In the genomic region with DNA sequence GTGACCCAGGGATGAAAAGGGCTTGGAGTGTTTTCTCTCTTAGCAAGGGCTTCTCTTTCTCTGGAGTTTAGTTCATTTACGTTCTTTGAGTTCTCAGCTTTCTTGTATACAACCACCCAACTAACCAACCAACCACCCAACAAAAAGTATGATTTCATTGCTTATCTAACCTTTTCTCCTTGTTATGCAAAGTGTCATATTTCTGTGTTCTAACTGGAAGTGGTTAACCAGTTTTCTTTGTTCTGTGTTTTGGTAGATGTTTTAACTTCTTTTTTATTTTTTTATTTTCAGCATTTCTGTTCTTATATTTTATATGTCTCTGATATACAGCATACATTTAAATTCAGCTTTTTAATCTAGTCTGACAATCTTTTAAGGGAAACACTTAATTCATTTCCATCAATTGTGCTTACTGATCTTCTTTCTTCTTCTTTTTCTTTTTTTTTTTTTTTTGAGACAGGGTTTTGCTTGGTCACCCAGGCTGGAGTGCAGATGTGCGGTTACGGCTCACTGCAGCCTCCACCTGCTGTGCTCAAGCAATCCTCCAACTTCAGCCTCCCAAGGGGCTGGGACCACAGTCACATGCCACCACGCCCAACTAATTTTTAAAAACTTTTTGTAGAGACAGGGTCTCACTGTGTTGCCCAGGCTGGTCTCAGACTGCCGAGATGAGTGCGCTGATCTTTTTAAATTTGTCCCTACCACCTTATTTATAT, we compare ENCODE assay signal across 16 cellular contexts. TPM values are rescaled to one million over a fixed set of nuclear protein-coding genes. Genes with fewer than 3 reads are reported as not detected.
DNase-seq lines count a peak whose midpoint lies in the region; ATAC-seq, FAIRE-seq and TF ChIP-seq lines count a peak whose summit lies in the region.
"Had no signal": no experiment of that assay in that cellular context is flagged by ENCODE, and none has a peak within 500 bp of the region (broad histone marks: within the 10 kb centered on the region; RNA-seq: fewer than 3 reads in every experiment).

No MANE protein-coding gene starts in this region.

- H3K9ac ChIP-seq in astrocyte (ENCODE audit: low read length), result no peak overlapping the region
- H3K9ac ChIP-seq in PC-3 (ENCODE audit: low read length), result no peak overlapping the region
- no peak overlapping the region for H3K9ac ChIP-seq in mesendoderm (ENCODE audit: low read length)

- peaks cover 3% of the 10 kb centered on the region for H3K79me1 ChIP-seq in mesendoderm (ENCODE audit: low read length)

- H3K36me3 Mint-ChIP-seq in T-helper 1 cell treated with Interleukin-12 subunit alpha and Interleukin-12 subunit beta and Interleukin-4 antibody, amounts not matched to agents 30 μg/mL and 1 μg/mL, for 36 hours (ENCODE audit: low read depth), result peaks cover 14% of the 10 kb centered on the region
- peaks cover 5% of the 10 kb centered on the region for H3K36me3 Mint-ChIP-seq in astrocyte (ENCODE audit: low read depth, unreplicated experiment)
- H3K36me3 Mint-ChIP-seq in naive thymus-derived CD8-positive, alpha-beta T cell, result peaks cover 3 to 17% (median 8%) of the 10 kb centered on the region in 3 donors

- no peak overlapping the region for H4K5ac ChIP-seq in mesendoderm (ENCODE audit: low read length)

- WGBS in mesendoderm (ENCODE audit: extremely low coverage, insufficient coverage, low lambda C conversion rate), result no CpG with 5 or more reads among the region's 6 CpGs

- H3K79me2 ChIP-seq in astrocyte (ENCODE audit: insufficient read depth, low read length), result peaks cover 93% of the 10 kb centered on the region
- peaks cover 60% of the 10 kb centered on the region for H3K79me2 ChIP-seq in PC-3 (ENCODE audit: low read length)
- peaks cover 18% of the 10 kb centered on the region for H3K79me2 ChIP-seq in mesendoderm (ENCODE audit: control insufficient read depth, insufficient read depth, low read length)

- no peaks in the 10 kb centered on the region for H3F3A ChIP-seq in PC-3 (ENCODE audit: low read length, unreplicated experiment)

- H2BK15ac ChIP-seq in mesendoderm (replicated peaks; ENCODE audit: low read depth), result no peak overlapping the region

- H3K4me2 ChIP-seq in astrocyte (ENCODE audit: low read length) (no peak overlapping the region), PC-3 (ENCODE audit: low read length) (no peak overlapping the region), mesendoderm (ENCODE audit: low read length) (no peak overlapping the region)

- H3K4ac ChIP-seq in mesendoderm (ENCODE audit: low read depth, low read length), result no peak overlapping the region

- peaks cover 67% of the 10 kb centered on the region for H4K20me1 ChIP-seq in astrocyte (ENCODE audit: insufficient read depth, low read length)
- no peaks in the 10 kb centered on the region for H4K20me1 ChIP-seq in PC-3 (ENCODE audit: low read length)

- H3K36me3 ChIP-seq in astrocyte (ENCODE audit: insufficient read depth, low read length) (no peaks in the 10 kb centered on the region), PC-3 (ENCODE audit: low read depth, low read length) (peaks cover 15% of the 10 kb centered on the region), mesendoderm (ENCODE audit: control insufficient read depth, insufficient read depth, low read length) (no peaks in the 10 kb centered on the region)
- H3K36me3 ChIP-seq: ascending aorta had no signal

- TF ChIP-seq CTCF in astrocyte (IDR thresholded peaks at IDR 0.05; ENCODE audit: insufficient read depth, low read depth, low read length), result no peak
- TF ChIP-seq CTCF in PC-3 (conservative IDR thresholded peaks at IDR 0.05; ENCODE audit: low read depth, low read length), result no peak

- no peaks in the 10 kb centered on the region for H3K27me3 ChIP-seq in astrocyte (ENCODE audit: insufficient read depth, low read length)
- H3K27me3 ChIP-seq in PC-3 (ENCODE audit: low read length), result no peaks in the 10 kb centered on the region
- H3K27me3 ChIP-seq in mesendoderm (ENCODE audit: insufficient read depth, low read length, poor library complexity), result no peaks in the 10 kb centered on the region
- H3K27me3 ChIP-seq: ascending aorta had no signal

- peaks cover 27% of the 10 kb centered on the region for H3K4me1 Mint-ChIP-seq in T-helper 1 cell treated with Interleukin-12 subunit alpha and Interleukin-12 subunit beta and Interleukin-4 antibody, amounts not matched to agents 30 μg/mL and 1 μg/mL, for 36 hours (ENCODE audit: low read depth)
- peaks cover 2% of the 10 kb centered on the region for H3K4me1 Mint-ChIP-seq in astrocyte (ENCODE audit: low read depth, unreplicated experiment)
- H3K4me1 Mint-ChIP-seq in naive thymus-derived CD8-positive, alpha-beta T cell, result peaks cover 21 to 59% (median 53%) of the 10 kb centered on the region in 4 donors

- no peak overlapping the region for H4K8ac ChIP-seq in mesendoderm (ENCODE audit: low read depth, low read length)

- BruUV-seq in PC-3 (replicated peaks; lab: Mats Ljungman, UMichigan), result no TSS peak

- peak overlapping the region; percentile 63 for H3K27ac Mint-ChIP-seq in T-helper 1 cell treated with Interleukin-12 subunit alpha and Interleukin-12 subunit beta and Interleukin-4 antibody, amounts not matched to agents 30 μg/mL and 1 μg/mL, for 36 hours
- no peak overlapping the region for H3K27ac Mint-ChIP-seq in astrocyte (ENCODE audit: unreplicated experiment)
- H3K27ac Mint-ChIP-seq in naive thymus-derived CD8-positive, alpha-beta T cell, result peak overlapping the region; percentile 19 to 91 (median 75)
- H3K27ac Mint-ChIP-seq: activated CD4-positive, alpha-beta T cell treated with anti-CD3 and anti-CD28 coated beads for 36 hours had no signal

- H3K4me3 ChIP-seq in astrocyte (ENCODE audit: insufficient read depth, low read depth, low read length), result no peak overlapping the region
- H3K4me3 ChIP-seq in PC-3 (ENCODE audit: low read length), result no peak overlapping the region
- no peak overlapping the region for H3K4me3 ChIP-seq in mesendoderm (ENCODE audit: low read length)
- H3K4me3 ChIP-seq: ascending aorta had no signal

- intact Hi-C loops in PC-3 (cut with micrococcal nuclease), result no loop called here

- POLR2A ChIA-PET in naive thymus-derived CD8-positive, alpha-beta T cell (lab: Charles Lee), result no interaction called here
- POLR2A ChIA-PET in PC-3 (lab: Charles Lee; ENCODE audit: unreplicated experiment), result no interaction called here

- H3K9me2 ChIP-seq in PC-3 (replicated peaks; ENCODE audit: low read length), result no peaks in the 10 kb centered on the region

- ATAC-seq in HG03432 (IDR thresholded peaks at IDR 0.05; ENCODE audit: unreplicated experiment), result peak; percentile 51
- ATAC-seq in naive thymus-derived CD8-positive, alpha-beta T cell, result peak; percentile 73 to 95
- ATAC-seq in PC-3, result no peak
- ATAC-seq: left lobe of liver had no signal

- H3K4me3 Mint-ChIP-seq in T-helper 1 cell treated with Interleukin-12 subunit alpha and Interleukin-12 subunit beta and Interleukin-4 antibody, amounts not matched to agents 30 μg/mL and 1 μg/mL, for 36 hours, result no peak overlapping the region
- no peak overlapping the region for H3K4me3 Mint-ChIP-seq in astrocyte (ENCODE audit: unreplicated experiment)
- peak overlapping the region in 9 of 10 donors; percentile 4 to 46 (median 35) for H3K4me3 Mint-ChIP-seq in naive thymus-derived CD8-positive, alpha-beta T cell
- H3K4me3 Mint-ChIP-seq: activated CD4-positive, alpha-beta T cell treated with anti-CD3 and anti-CD28 coated beads for 36 hours had no signal

- H3K23ac ChIP-seq in mesendoderm (ENCODE audit: low read length), result no peak overlapping the region

- CTCF ChIA-PET in PC-3 (lab: Charles Lee), result no interaction called here

- H2BK5ac ChIP-seq in mesendoderm (ENCODE audit: low read length), result no peak overlapping the region

- H2BK120ac ChIP-seq in mesendoderm (ENCODE audit: low read depth, low read length), result no peak overlapping the region

- H3K9me3 ChIP-seq in astrocyte (ENCODE audit: insufficient read depth, low read depth, low read length) (no peaks in the 10 kb centered on the region), PC-3 (ENCODE audit: low read length) (0 out of 2 replicates have a peak, but pooled peaks cover 5% of the 10 kb centered on the region)

- H3K56ac ChIP-seq in mesendoderm (ENCODE audit: low read length), result no peak overlapping the region

- FAIRE-seq in astrocyte (lab: Jason Lieb, UNC), result no peak
- FAIRE-seq: RCC 7860 had no signal

- no peaks in the 10 kb centered on the region for H3K27me3 Mint-ChIP-seq in T-helper 1 cell treated with Interleukin-12 subunit alpha and Interleukin-12 subunit beta and Interleukin-4 antibody, amounts not matched to agents 30 μg/mL and 1 μg/mL, for 36 hours (ENCODE audit: low read depth)
- H3K27me3 Mint-ChIP-seq in astrocyte (ENCODE audit: low read depth, unreplicated experiment), result no peaks in the 10 kb centered on the region
- H3K27me3 Mint-ChIP-seq in naive thymus-derived CD8-positive, alpha-beta T cell, result no peaks in the 10 kb centered on the region
- H3K27me3 Mint-ChIP-seq: activated CD4-positive, alpha-beta T cell treated with anti-CD3 and anti-CD28 coated beads for 36 hours had no signal

- DNase-seq in T-helper 1 cell, result no peak
- peak; percentile 22 for DNase-seq in astrocyte (ENCODE audit: low read depth)
- peak in 4 of 10 donors; percentile 24 to 78 (median 54) for DNase-seq in naive thymus-derived CD8-positive, alpha-beta T cell
- DNase-seq in PC-3, result no peak
- DNase-seq in mesendoderm, result no peak
- no peak for DNase-seq in NCI-H524 (lab: John Stamatoyannopoulos, UW)
- DNase-seq: activated CD4-positive, alpha-beta T cell treated with anti-CD3 and anti-CD28 coated beads for 36 hours; NCI-H1930; NCI-H69; substantia nigra had no signal

- H3K4me1 ChIP-seq in astrocyte (ENCODE audit: insufficient read depth, low read length) (no peaks in the 10 kb centered on the region), PC-3 (ENCODE audit: insufficient read depth, low read length) (no peaks in the 10 kb centered on the region), mesendoderm (ENCODE audit: control insufficient read depth, low read depth, low read length) (no peaks in the 10 kb centered on the region)
- H3K4me1 ChIP-seq: ascending aorta had no signal

- no peak overlapping the region for H3K18ac ChIP-seq in mesendoderm (ENCODE audit: low read length)

- H3K27ac ChIP-seq in astrocyte (ENCODE audit: low read depth, low read length) (no peak overlapping the region), PC-3 (ENCODE audit: low read length) (no peak overlapping the region), mesendoderm (ENCODE audit: low read depth, low read length) (no peak overlapping the region)
- H3K27ac ChIP-seq: 22Rv1, ascending aorta had no signal

- H2AK5ac ChIP-seq in mesendoderm (ENCODE audit: low read length), result no peak overlapping the region

- peaks cover 14% of the 10 kb centered on the region for H3K9me3 Mint-ChIP-seq in T-helper 1 cell treated with Interleukin-12 subunit alpha and Interleukin-12 subunit beta and Interleukin-4 antibody, amounts not matched to agents 30 μg/mL and 1 μg/mL, for 36 hours
- H3K9me3 Mint-ChIP-seq in astrocyte (ENCODE audit: unreplicated experiment), result peaks cover 1% of the 10 kb centered on the region
- peaks cover 0 to 12% (median 4%) of the 10 kb centered on the region in 9 donors for H3K9me3 Mint-ChIP-seq in naive thymus-derived CD8-positive, alpha-beta T cell

- H2AFZ ChIP-seq in astrocyte (ENCODE audit: low read depth, low read length) (no peak overlapping the region), PC-3 (ENCODE audit: low read length) (no peak overlapping the region)

RNA-seq across cellular contexts. Expression of gene NLK, which starts 29.6 kb away (rescaled TPM):
- total RNA-seq in astrocyte, result 27.9 and 30.6 TPM in 2 replicates
- 10 to 100 TPM; 14.6 to 15.4 TPM for total RNA-seq in naive thymus-derived CD8-positive, alpha-beta T cell
- polyA plus RNA-seq in naive thymus-derived CD8-positive, alpha-beta T cell, result 1 to 10 TPM; 1.5 to 2.1 (median 2.1) TPM
- total RNA-seq in PC-3 (2014; rRNA removed), result 14.9 and 16.3 TPM in 2 replicates
- polyA plus RNA-seq in mesendoderm (2013, experiment 1 of 2), result 29.4 TPM
- 27.8 TPM for polyA plus RNA-seq in mesendoderm (2013, experiment 2 of 2)

Comparison
In these comparisons a context has a peak if more than half of its experiments do, and no peak if none do; other contexts are left out.
1. H3K4me3 Mint-ChIP-seq: peak in naive thymus-derived CD8-positive, alpha-beta T cell (9 of 10); none in T-helper 1 cell treated with Interleukin-12 subunit alpha and Interleukin-12 subunit beta and Interleukin-4 antibody, amounts not matched to agents 30 μg/mL and 1 μg/mL, for 36 hours (single experiment) and astrocyte (single experiment).